Comparison of ENCODE assay signal across 23 cellular contexts in the genomic region with DNA sequence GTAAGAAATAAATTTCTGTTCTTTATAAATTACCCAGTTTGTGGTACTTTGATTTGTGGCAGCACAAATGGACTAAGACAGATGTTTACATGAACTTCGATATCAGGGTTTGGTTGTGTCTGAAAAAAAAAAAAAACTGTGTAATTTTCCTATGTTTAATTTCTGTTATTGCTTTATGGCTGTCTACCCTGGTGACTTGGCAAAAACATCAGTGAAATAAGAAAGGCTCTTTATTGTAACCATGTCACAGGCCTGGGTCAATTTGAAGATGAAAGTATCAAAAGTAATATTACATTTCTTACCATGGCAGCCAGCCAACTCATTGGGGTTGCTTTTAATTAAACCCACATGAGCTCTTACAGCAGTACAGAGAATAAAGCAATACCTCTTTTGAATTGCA. TPM values are rescaled to one million over a fixed set of nuclear protein-coding genes. Genes with fewer than 3 reads are reported as not detected.
"Had no signal": no experiment of that assay in that cellular context is flagged by ENCODE, and none has a peak within 500 bp of the region (broad histone marks: within the 10 kb centered on the region; RNA-seq: fewer than 3 reads in every experiment).

No MANE protein-coding gene starts in this region.

- H3K36me3 ChIP-seq: MG63, Peyer's patch, SJSA1 had no signal

- DNase-seq: activated CD4-positive, alpha-beta memory T cell treated with anti-CD3 and anti-CD28 coated beads for 36 hours; activated CD4-positive, alpha-beta T cell treated with anti-CD3 and anti-CD28 coated beads, Interleukin-2, amount 10 ng/mL, durations not matched to agents 7 days and 5 days; activated CD4-positive, CD25-positive, alpha-beta regulatory T cell; activated CD8-positive, alpha-beta memory T cell treated with anti-CD3 and anti-CD28 coated beads for 24 hours; activated effector memory CD4-positive, alpha-beta T cell treated with anti-CD3 and anti-CD28 coated beads, Interleukin-2, amount 50 U/mL, for 16 hours; activated naive CD4-positive, alpha-beta T cell treated with anti-CD3 and anti-CD28 coated beads for 36 hours; activated T-cell treated with anti-CD3 and anti-CD28 coated beads, Interleukin-2, amount 50 U/mL, for 4 hours; MG63; MV-4-11; NCI-H1092 treated with DMSO at 0.1 percent for 48 hours; NCI-H1417 treated with DMSO at 0.1 percent for 48 hours; NCI-H1694; NCI-H2029; NCI-H2107; NCI-H2227 treated with DMSO at 0.1 percent for 48 hours; NCI-H526; NCI-H774; Peyer's patch; SHP77; T-cell had no signal

- H3K9me3 ChIP-seq: MG63, Peyer's patch, SJSA1 had no signal

- H3K4me3 ChIP-seq: MG63, Peyer's patch, SJSA1 had no signal

- ATAC-seq: activated T-cell treated with anti-CD3 and anti-CD28 coated beads, Interleukin-2, amount 50 U/mL, for 4 hours; T-cell had no signal

- H3K27ac ChIP-seq: Peyer's patch, SJSA1, VCaP had no signal

RNA-seq across cellular contexts. Expression of a gene that starts 20.7 kb away (rescaled TPM):
- total RNA-seq: activated naive CD4-positive, alpha-beta T cell treated with anti-CD3 and anti-CD28 coated beads for 36 hours; activated T-cell treated with anti-CD3 and anti-CD28 coated beads, Interleukin-2, amount 50 U/mL, for 4 hours; NCI-H460; SJSA1 had no signal
